ENCODE assay signal across 1 cellular context in the genomic region with DNA sequence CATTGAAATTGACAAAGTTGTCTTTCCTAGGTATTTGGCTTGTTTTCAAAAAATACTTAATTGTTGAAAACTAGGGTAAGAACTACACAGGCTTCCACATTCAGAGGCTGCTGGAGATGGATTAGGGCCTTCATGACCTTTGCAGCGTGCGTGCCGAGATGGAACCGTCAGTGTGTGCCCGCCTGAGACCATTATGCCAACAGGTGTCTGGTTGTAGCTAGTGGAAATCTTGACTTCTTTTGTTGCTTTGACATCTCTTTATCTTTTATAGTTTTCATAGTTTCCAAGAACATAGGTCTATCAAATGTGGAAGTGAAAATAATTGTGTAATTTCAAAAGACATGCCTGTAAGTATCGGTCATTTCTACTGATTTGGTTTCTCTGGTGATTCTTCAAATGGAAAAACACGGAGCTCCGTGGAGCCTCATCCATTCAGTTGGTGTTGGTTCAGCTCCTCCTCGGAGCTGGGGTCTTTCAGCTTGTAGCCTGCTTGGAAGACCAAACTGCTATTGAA.
TF ChIP-seq lines count a peak whose summit lies in the region.

No MANE protein-coding gene starts in this region.

TF ChIP-seq in GM23338, 12 proteins besides CTCF, POLR2A, EP300 and RAD21 (continued from another document):
- TF ChIP-seq REST (IDR thresholded peaks at IDR 0.05; ENCODE audit: unreplicated experiment) (no peak), EZH2 (IDR thresholded peaks at IDR 0.05; ENCODE audit: low read depth, unreplicated experiment) (no peak), POLR2AphosphoS5 (IDR thresholded peaks at IDR 0.05; ENCODE audit: low read depth) (no peak), ZNF462 (CRISPR knock-in tag; IDR thresholded peaks at IDR 0.05) (no peak), EZH2phosphoT487 (IDR thresholded peaks at IDR 0.05; ENCODE audit: unreplicated experiment) (no peak), JUNB (IDR thresholded peaks at IDR 0.05; ENCODE audit: unreplicated experiment) (no peak), CREB1 (CRISPR knock-in tag; IDR thresholded peaks at IDR 0.05; ENCODE audit: low read depth) (no peak), ETS1 (IDR thresholded peaks at IDR 0.05) (no peak), ZNF114 (CRISPR knock-in tag; IDR thresholded peaks at IDR 0.05) (no peak), ZNF331 (CRISPR knock-in tag; IDR thresholded peaks at IDR 0.05; ENCODE audit: low read depth) (no peak), NANOG (IDR thresholded peaks at IDR 0.05; ENCODE audit: borderline replicate concordance) (no peak)
